9 cellular contexts compared by ENCODE assay signal in genomic region chr6:49551126-49551865, GRCh38. TPM values are rescaled to one million over a fixed set of nuclear protein-coding genes. Genes with fewer than 3 reads are reported as not detected.
DNase-seq lines count a peak whose midpoint lies in the region; ATAC-seq and TF ChIP-seq lines count a peak whose summit lies in the region.
"Had no signal": no experiment of that assay in that cellular context is flagged by ENCODE, and none has a peak within 500 bp of the region (broad histone marks: within the 10 kb centered on the region; RNA-seq: fewer than 3 reads in every experiment).

No MANE protein-coding gene starts in this region.

- peak; percentile 32 for ATAC-seq in stimulated activated memory B cell treated with anti-CD40 and anti-IgM and Interleukin-4, amounts not matched to agents 10 μg/mL and 1 μg/mL and 100 μg/mL, for 72 hours

- H2AK5ac ChIP-seq in H9 (ENCODE audit: insufficient read length, low read length), result no peak overlapping the region

- no peak overlapping the region for H2BK15ac ChIP-seq in H9 (ENCODE audit: low read depth, low read length)

- H3K4me3 Mint-ChIP-seq in H9, result peak overlapping the region; percentile 75 to 86
- H3K4me3 Mint-ChIP-seq in immature natural killer cell, result peak overlapping the region; percentile 55 to 80 (median 71)
- H3K4me3 Mint-ChIP-seq in stimulated activated memory B cell treated with anti-CD40 and anti-IgM and Interleukin-4, amounts not matched to agents 10 μg/mL and 1 μg/mL and 100 μg/mL, for 72 hours, result peak overlapping the region; percentile 71

- no peak overlapping the region for H3K4ac ChIP-seq in H9 (ENCODE audit: low read depth, low read length)

- H3K27me3 Mint-ChIP-seq in H9 (ENCODE audit: low read depth) (peaks cover 52% of the 10 kb centered on the region), immature natural killer cell (ENCODE audit: low read depth in 3 of 3) (peaks cover 12 to 16% (median 15%) of the 10 kb centered on the region in 3 donors)
- peaks cover 47% of the 10 kb centered on the region for H3K27me3 Mint-ChIP-seq in stimulated activated memory B cell treated with anti-CD40 and anti-IgM and Interleukin-4, amounts not matched to agents 10 μg/mL and 1 μg/mL and 100 μg/mL, for 72 hours

- no peak overlapping the region for H4K91ac ChIP-seq in H9 (ENCODE audit: insufficient read length, low read depth, low read length)

- no peak overlapping the region for H3K23ac ChIP-seq in H9 (ENCODE audit: insufficient read length, low read depth, low read length)

- H3K4me1 ChIP-seq in H9 (ENCODE audit: insufficient read depth, low read length), result peaks cover 6% of the 10 kb centered on the region; the same call in 1 of the 2 replicates

- no peak for TF ChIP-seq CTCF in H9 (conservative IDR thresholded peaks at IDR 0.05)
- no peak for TF ChIP-seq CTCF in astrocyte of the cerebellum (IDR thresholded peaks at IDR 0.05; ENCODE audit: low read depth, low read length, missing control alignments)

- peaks cover 14% of the 10 kb centered on the region for H3K23me2 ChIP-seq in H9 (ENCODE audit: insufficient read length, low read depth, low read length, poor library complexity, severe bottlenecking)

- H3K56ac ChIP-seq in H9 (ENCODE audit: insufficient read length, low read depth, low read length), result no peak overlapping the region

- in situ Hi-C loops in astrocyte of the cerebellum (cut with HindIII; ENCODE audit: low sequenced_read_pairs), result no loop called here

- no peak overlapping the region for H2BK12ac ChIP-seq in H9 (ENCODE audit: insufficient read length, low read depth, low read length)

- H3K9ac ChIP-seq in H9 (ENCODE audit: extremely low read depth, insufficient read length, low read length), result peak overlapping the region; percentile 50

- no peak overlapping the region for H2AFZ ChIP-seq in H9 (ENCODE audit: low read length)

- H3K27me3 ChIP-seq in H9 (ENCODE audit: insufficient read depth, low read length) (peaks cover 11% of the 10 kb centered on the region; the same call in 1 of the 2 replicates), MG63 (no peaks in the 10 kb centered on the region)

- peaks cover 0 to 3% of the 10 kb centered on the region in 2 experiments; a peak in 2 of 5 replicates for H3K9me3 Mint-ChIP-seq in H9
- peaks cover 0 to 9% (median under 1%) of the 10 kb centered on the region in 6 donors for H3K9me3 Mint-ChIP-seq in immature natural killer cell
- H3K9me3 Mint-ChIP-seq in stimulated activated memory B cell treated with anti-CD40 and anti-IgM and Interleukin-4, amounts not matched to agents 10 μg/mL and 1 μg/mL and 100 μg/mL, for 72 hours, result no peaks in the 10 kb centered on the region

- H4K5ac ChIP-seq in H9 (ENCODE audit: insufficient read length, low read depth, low read length), result no peak overlapping the region

- peak overlapping the region; percentile 29 for H2BK120ac ChIP-seq in H9 (ENCODE audit: low read depth, low read length, poor library complexity, severe bottlenecking)

- peak overlapping the region; percentile 84 for H3K4me2 ChIP-seq in H9 (ENCODE audit: insufficient read depth, insufficient read length, low read length)

- peak overlapping the region; percentile 76 for H3K18ac ChIP-seq in H9 (ENCODE audit: insufficient read length, low read depth, low read length)

- H3T11ph ChIP-seq in H9 (ENCODE audit: low read length), result no peak overlapping the region

- H3K27ac ChIP-seq in H9 (ENCODE audit: insufficient read length, low read depth, low read length), result no peak overlapping the region

- no CpG with 5 or more reads among the region's 35 CpGs for WGBS in H9 (ENCODE audit: extremely low coverage, insufficient read length, low lambda C conversion rate)

- H3K4me1 Mint-ChIP-seq in H9 (peaks cover 46 to 60% of the 10 kb centered on the region in 2 experiments), immature natural killer cell (peaks cover 14 to 23% of the 10 kb centered on the region in 2 donors)
- H3K4me1 Mint-ChIP-seq in stimulated activated memory B cell treated with anti-CD40 and anti-IgM and Interleukin-4, amounts not matched to agents 10 μg/mL and 1 μg/mL and 100 μg/mL, for 72 hours, result peaks cover 21% of the 10 kb centered on the region

- H3K36me3 ChIP-seq in MG63, result no peaks in the 10 kb centered on the region

- H3K27ac Mint-ChIP-seq in H9 (peak overlapping the region; percentile 63 to 99 (median 94)), immature natural killer cell (no peak overlapping the region)
- H3K27ac Mint-ChIP-seq in stimulated activated memory B cell treated with anti-CD40 and anti-IgM and Interleukin-4, amounts not matched to agents 10 μg/mL and 1 μg/mL and 100 μg/mL, for 72 hours, result no peak overlapping the region

- peak overlapping the region; percentile 92 for H3K14ac ChIP-seq in H9 (ENCODE audit: insufficient read depth, low read length)

- H3K79me2 ChIP-seq in H9 (ENCODE audit: insufficient read depth, low read length), result no peaks in the 10 kb centered on the region

- H2BK5ac ChIP-seq in H9 (ENCODE audit: insufficient read length, low read length), result no peak overlapping the region

- H4K8ac ChIP-seq in H9 (replicated peaks; ENCODE audit: insufficient read length, low read depth, low read length), result no peak overlapping the region

- H3K79me1 ChIP-seq in H9 (ENCODE audit: insufficient read depth, low read depth, low read length, poor library complexity, severe bottlenecking), result no peaks in the 10 kb centered on the region

- DNase-seq in NCI-H2029 (lab: John Stamatoyannopoulos, UW) (peak; percentile 12), NCI-H2029 treated with DMSO at 0.1 percent for 48 hours (lab: John Stamatoyannopoulos, UW) (no peak), H9 (peak; percentile 54), MG63 (peak; percentile 50), astrocyte of the cerebellum (ENCODE audit: low read depth) (no peak), immature natural killer cell (no peak)
- no peak for DNase-seq in central memory CD4-positive, alpha-beta T cell

- H3K36me3 Mint-ChIP-seq in H9 (ENCODE audit: insufficient read depth in 1 of 3, low read depth in 3 of 3) (peaks cover 4 to 35% (median 34%) of the 10 kb centered on the region in 3 experiments), immature natural killer cell (no peaks in the 10 kb centered on the region)
- no peaks in the 10 kb centered on the region for H3K36me3 Mint-ChIP-seq in stimulated activated memory B cell treated with anti-CD40 and anti-IgM and Interleukin-4, amounts not matched to agents 10 μg/mL and 1 μg/mL and 100 μg/mL, for 72 hours

- no peaks in the 10 kb centered on the region for H3K9me3 ChIP-seq in H9 (ENCODE audit: control insufficient read depth, low read depth, low read length)
- H3K9me3 ChIP-seq in MG63, result no peaks in the 10 kb centered on the region

- no peak overlapping the region for H2BK20ac ChIP-seq in H9 (ENCODE audit: low read depth, low read length, poor library complexity, severe bottlenecking)

- H3K4me3 ChIP-seq in MG63, result peak overlapping the region; percentile 40
- peak overlapping the region; percentile 49 for H3K4me3 ChIP-seq in astrocyte of the cerebellum (ENCODE audit: low read depth, low read length)

- H4K20me1 ChIP-seq in H9 (ENCODE audit: control insufficient read depth, insufficient read depth, insufficient read length), result no peaks in the 10 kb centered on the region

RNA-seq across cellular contexts. Expression of gene C6orf141, which starts 0.8 kb away (rescaled TPM):
- total RNA-seq in H9 (2021), result 35.9 and 40.1 TPM in 2 replicates
- total RNA-seq in MG63 (2014; rRNA removed; shearing (Covaris generic); ENCODE audit: low replicate concordance), result 0.63 and 1.1 TPM in 2 replicates
- not detected for polyA plus RNA-seq in immature natural killer cell

RNA-seq across cellular contexts. Expression of gene GLYATL3, which starts 51.6 kb away (rescaled TPM):
- total RNA-seq in H9 (2021), result not detected in 2 replicates
- total RNA-seq in MG63 (2014; rRNA removed; shearing (Covaris generic); ENCODE audit: low replicate concordance), result 1.6 TPM in 1 of 2 replicates, not detected in the other
- polyA plus RNA-seq in immature natural killer cell, result not detected
- total RNA-seq: temporal lobe had no signal

Comparison
In these comparisons a context has a peak if more than half of its experiments do, and no peak if none do; other contexts are left out.
1. DNase-seq: peak in NCI-H2029 (single experiment), H9 (single experiment) and MG63 (single experiment); none in NCI-H2029 treated with DMSO at 0.1 percent for 48 hours (single experiment), astrocyte of the cerebellum (single experiment), immature natural killer cell (0 of 3) and central memory CD4-positive, alpha-beta T cell (single experiment).
2. H3K27ac Mint-ChIP-seq: peak in H9 (3 of 3); none in immature natural killer cell (0 of 6) and stimulated activated memory B cell treated with anti-CD40 and anti-IgM and Interleukin-4, amounts not matched to agents 10 μg/mL and 1 μg/mL and 100 μg/mL, for 72 hours (single experiment).
3. RNA of gene C6orf141, which starts 0.8 kb away (total RNA-seq): 35.9 to 40.1 TPM in H9; 0.63 to 1.1 TPM in MG63; every median in the first group is over 10 times any median in the second.
4. Peak in every context shown above with its lines, with median percentiles within 50 percentile points of each other: H3K4me3 Mint-ChIP-seq.